33 cellular contexts compared by ENCODE assay signal in the genomic region with DNA sequence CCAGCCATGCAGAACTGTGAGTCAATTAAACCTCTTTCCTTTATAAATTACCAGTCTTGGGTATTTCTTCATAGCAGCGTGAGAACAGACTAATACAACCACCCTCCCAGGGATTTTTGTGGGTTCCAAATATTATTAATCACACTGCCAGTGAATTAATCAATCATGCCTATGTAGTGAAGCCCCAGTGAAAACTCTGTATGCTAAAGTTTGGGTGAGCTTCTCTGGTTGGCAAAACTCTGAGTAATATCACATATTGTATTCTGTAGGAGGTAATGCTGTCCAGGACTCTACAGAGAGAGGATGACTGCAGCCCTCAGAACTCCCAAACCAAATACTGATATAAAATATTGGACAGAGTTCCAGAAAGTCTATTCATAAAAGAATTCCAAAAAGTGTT.
"Had no signal": no experiment of that assay in that cellular context is flagged by ENCODE, and none has a peak within 500 bp of the region (broad histone marks: within the 10 kb centered on the region; RNA-seq: fewer than 3 reads in every experiment).

No MANE protein-coding gene starts in this region.

- DNase-seq: activated B cell treated with CpG ODN at 0.5 μM for 24 hours; activated CD4-positive, alpha-beta T cell treated with anti-CD3 and anti-CD28 coated beads for 48 hours; activated CD4-positive, alpha-beta T cell treated with anti-CD3 and anti-CD28 coated beads, Interleukin-2, amount 50 U/mL, for 1 hour; activated CD4-positive, alpha-beta T cell treated with anti-CD3 and anti-CD28 coated beads, Interleukin-2, amount 50 U/mL, for 48 hours; activated CD8-positive, alpha-beta memory T cell treated with anti-CD3 and anti-CD28 coated beads for 24 hours; activated CD8-positive, alpha-beta T cell treated with anti-CD3 and anti-CD28 coated beads for 36 hours; activated effector memory CD4-positive, alpha-beta T cell treated with anti-CD3 and anti-CD28 coated beads, Interleukin-2, amount 50 U/mL, for 16 hours; activated naive CD4-positive, alpha-beta T cell treated with anti-CD3 and anti-CD28 coated beads for 36 hours; activated naive CD8-positive, alpha-beta T cell treated with anti-CD3 and anti-CD28 coated beads for 36 hours; activated naive CD8-positive, alpha-beta T cell treated with anti-CD3 and anti-CD28 coated beads, Interleukin-2, amount 50 U/mL, for 24 hours; activated T-cell treated with anti-CD3 and anti-CD28 coated beads, Interleukin-2, amount 50 U/mL, for 4 hours; amniotic stem cell; anterior cingulate cortex; body of pancreas; caudate nucleus; dorsolateral prefrontal cortex; effector memory CD4-positive, alpha-beta T cell; endodermal cell; foreskin keratinocyte; gastrocnemius medialis; glutamatergic neuron; heart left ventricle; T-cell; T1000; WERI-Rb-1 had no signal

- H3K27ac Mint-ChIP-seq: activated B cell treated with CpG ODN at 0.5 μM for 24 hours; activated CD8-positive, alpha-beta T cell treated with anti-CD3 and anti-CD28 coated beads for 36 hours; activated naive CD4-positive, alpha-beta T cell treated with anti-CD3 and anti-CD28 coated beads for 36 hours; activated naive CD4-positive, alpha-beta T cell treated with anti-CD3 and anti-CD28 coated beads, Interleukin-2, amount 50 U/mL, for 24 hours; activated naive CD8-positive, alpha-beta T cell treated with anti-CD3 and anti-CD28 coated beads for 36 hours; activated naive CD8-positive, alpha-beta T cell treated with anti-CD3 and anti-CD28 coated beads, Interleukin-2, amount 50 U/mL, for 24 hours; activated T-helper 2 cell treated with anti-CD3 and anti-CD28 coated beads, Interferon-gamma antibody, Interleukin-2, Interleukin-4, amounts not matched to agents 10 μg/mL and 5 μg/mL and 100 μg/mL, durations not matched to agents 14 hours and 24 hours and 36 hours; dendritic cell treated with granulocyte-macrophage colony-stimulating factor and Interleukin-4, amounts not matched to agents 40 ng/mL and 50 ng/mL, for 4 days; endodermal cell; T-cell; T-helper 1 cell treated with Interleukin-12 subunit alpha and Interleukin-12 subunit beta and Interleukin-4 antibody, amounts not matched to agents 30 μg/mL and 1 μg/mL, for 36 hours; T-helper 2 cell treated with Interferon-gamma antibody and Interleukin-4, amounts not matched to agents 5 μg/mL and 100 μg/mL, for 36 hours had no signal

- H3K4me3 Mint-ChIP-seq: activated B cell treated with CpG ODN at 0.5 μM for 24 hours; activated CD8-positive, alpha-beta T cell treated with anti-CD3 and anti-CD28 coated beads for 36 hours; activated naive CD4-positive, alpha-beta T cell treated with anti-CD3 and anti-CD28 coated beads for 36 hours; activated naive CD4-positive, alpha-beta T cell treated with anti-CD3 and anti-CD28 coated beads, Interleukin-2, amount 50 U/mL, for 24 hours; activated naive CD8-positive, alpha-beta T cell treated with anti-CD3 and anti-CD28 coated beads for 36 hours; activated naive CD8-positive, alpha-beta T cell treated with anti-CD3 and anti-CD28 coated beads, Interleukin-2, amount 50 U/mL, for 24 hours; activated T-cell treated with anti-CD3 and anti-CD28 coated beads, Interleukin-2, amount 50 U/mL, for 4 hours; dendritic cell treated with granulocyte-macrophage colony-stimulating factor and Interleukin-4, amounts not matched to agents 40 ng/mL and 50 ng/mL, for 4 days; endodermal cell; T-cell; T-helper 1 cell treated with Interleukin-12 subunit alpha and Interleukin-12 subunit beta and Interleukin-4 antibody, amounts not matched to agents 30 μg/mL and 1 μg/mL, for 36 hours; T-helper 2 cell treated with Interferon-gamma antibody and Interleukin-4, amounts not matched to agents 5 μg/mL and 100 μg/mL, for 36 hours had no signal

- ATAC-seq: activated CD4-positive, CD25-positive, alpha-beta regulatory T cell treated with anti-CD3 and anti-CD28 coated beads, Interleukin-2, amount 50 U/mL, for 24 hours; activated CD8-positive, alpha-beta T cell treated with anti-CD3 and anti-CD28 coated beads for 36 hours; activated naive CD8-positive, alpha-beta T cell treated with anti-CD3 and anti-CD28 coated beads, Interleukin-2, amount 50 U/mL, for 24 hours; activated T-cell treated with anti-CD3 and anti-CD28 coated beads, Interleukin-2, amount 50 U/mL, for 4 hours; body of pancreas; esophagus mucosa; foreskin keratinocyte; gastrocnemius medialis; heart left ventricle; T-cell had no signal

- H3K4me3 ChIP-seq: body of pancreas, coronary artery, dorsolateral prefrontal cortex, gastrocnemius medialis, heart left ventricle had no signal

- H3K4me1 Mint-ChIP-seq: activated B cell treated with CpG ODN at 0.5 μM for 24 hours had no signal

- H3K4me1 ChIP-seq: body of pancreas, foreskin keratinocyte, gastrocnemius medialis, heart left ventricle had no signal

- H3K36me3 ChIP-seq: gastrocnemius medialis, heart left ventricle, WERI-Rb-1 had no signal

- H3K9me3 ChIP-seq: body of pancreas, gastrocnemius medialis, heart left ventricle had no signal

- H3K27me3 ChIP-seq: body of pancreas, gastrocnemius medialis had no signal

- H3K27me3 Mint-ChIP-seq: activated naive CD4-positive, alpha-beta T cell treated with anti-CD3 and anti-CD28 coated beads, Interleukin-2, amount 50 U/mL, for 24 hours; activated naive CD8-positive, alpha-beta T cell treated with anti-CD3 and anti-CD28 coated beads for 36 hours had no signal
